In the genomic region with DNA sequence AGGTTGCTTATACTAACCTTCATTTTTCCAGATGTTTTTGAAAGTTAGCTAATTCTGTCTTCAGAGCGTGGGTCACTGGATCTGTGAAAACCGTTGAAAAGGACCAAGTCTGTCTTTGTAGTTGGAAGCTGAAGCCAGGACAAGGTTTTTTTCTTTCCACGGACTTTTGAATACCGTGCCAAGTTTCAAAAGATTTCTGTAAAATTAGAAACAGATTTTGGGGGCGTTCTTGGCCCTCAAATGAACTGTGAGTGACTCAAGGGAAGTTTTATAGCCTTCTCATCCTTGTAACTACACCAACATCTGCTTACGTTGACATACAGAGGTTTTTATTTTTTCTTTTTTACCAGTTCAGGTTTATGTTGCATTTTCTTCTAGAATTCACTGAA, we compare ENCODE assay signal across 9 cellular contexts. TPM values are rescaled to one million over a fixed set of nuclear protein-coding genes. Genes with fewer than 3 reads are reported as not detected.
DNase-seq lines count a peak whose midpoint lies in the region; TF ChIP-seq lines count a peak whose summit lies in the region.
"Had no signal": no experiment of that assay in that cellular context is flagged by ENCODE, and none has a peak within 500 bp of the region (broad histone marks: within the 10 kb centered on the region; RNA-seq: fewer than 3 reads in every experiment).

A gene with protein sequence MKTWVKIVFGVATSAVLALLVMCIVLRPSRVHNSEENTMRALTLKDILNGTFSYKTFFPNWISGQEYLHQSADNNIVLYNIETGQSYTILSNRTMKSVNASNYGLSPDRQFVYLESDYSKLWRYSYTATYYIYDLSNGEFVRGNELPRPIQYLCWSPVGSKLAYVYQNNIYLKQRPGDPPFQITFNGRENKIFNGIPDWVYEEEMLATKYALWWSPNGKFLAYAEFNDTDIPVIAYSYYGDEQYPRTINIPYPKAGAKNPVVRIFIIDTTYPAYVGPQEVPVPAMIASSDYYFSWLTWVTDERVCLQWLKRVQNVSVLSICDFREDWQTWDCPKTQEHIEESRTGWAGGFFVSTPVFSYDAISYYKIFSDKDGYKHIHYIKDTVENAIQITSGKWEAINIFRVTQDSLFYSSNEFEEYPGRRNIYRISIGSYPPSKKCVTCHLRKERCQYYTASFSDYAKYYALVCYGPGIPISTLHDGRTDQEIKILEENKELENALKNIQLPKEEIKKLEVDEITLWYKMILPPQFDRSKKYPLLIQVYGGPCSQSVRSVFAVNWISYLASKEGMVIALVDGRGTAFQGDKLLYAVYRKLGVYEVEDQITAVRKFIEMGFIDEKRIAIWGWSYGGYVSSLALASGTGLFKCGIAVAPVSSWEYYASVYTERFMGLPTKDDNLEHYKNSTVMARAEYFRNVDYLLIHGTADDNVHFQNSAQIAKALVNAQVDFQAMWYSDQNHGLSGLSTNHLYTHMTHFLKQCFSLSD (minus strand): TSS at position 141 of the 389 bp plus-strand sequence. CDS start 118 bp downstream, at position 23.

- H3K27me3 ChIP-seq in kidney epithelial cell (ENCODE audit: control insufficient read depth, insufficient read depth, low read length): no peaks in the 10 kb centered on the region
- no peaks in the 10 kb centered on the region for H3K27me3 ChIP-seq in subcutaneous abdominal adipose tissue (ENCODE audit: control insufficient read depth in 5 of 5, insufficient read depth in 4 of 5, low read length in 5 of 5)

- H3K4me3 ChIP-seq in kidney epithelial cell (ENCODE audit: low read depth, low read length) (peak within 1 kb of the TSS; percentile 8), subcutaneous abdominal adipose tissue (ENCODE audit: low read depth in 1 of 5, low read length in 5 of 5) (peak within 1 kb of the TSS; percentile 41 to 61 (median 51))

- H3K27ac ChIP-seq in subcutaneous abdominal adipose tissue (ENCODE audit: low read depth, low read length): peak within 1 kb of the TSS; percentile 48

- H3K4me3 Mint-ChIP-seq in chondrocyte (ENCODE audit: unreplicated experiment): peak within 1 kb of the TSS; percentile 82
- H3K4me3 Mint-ChIP-seq in T-helper 2 cell treated with Interferon-gamma antibody and Interleukin-4, amounts not matched to agents 5 μg/mL and 100 μg/mL, for 36 hours: no peak within 1 kb of the TSS
- H3K4me3 Mint-ChIP-seq: activated naive CD4-positive, alpha-beta T cell treated with anti-CD3 and anti-CD28 coated beads, Interleukin-2, amount 50 U/mL, for 24 hours had no signal

- DNase-seq in HCEC 1CT: peak; percentile 96
- DNase-seq in chondrocyte (ENCODE audit: low spot score): no peak
- no peak for DNase-seq in kidney epithelial cell (ENCODE audit: low read depth)
- no peak for DNase-seq in NCI-H187 treated with DMSO at 0.1 percent for 48 hours (lab: John Stamatoyannopoulos, UW)
- no peak for DNase-seq in SK-N-DZ (ENCODE audit: low spot score)
- no peak for DNase-seq in GM19238 (ENCODE audit: insufficient read length, low spot score)
- no peak for DNase-seq in T-helper 2 cell treated with Interferon-gamma antibody and Interleukin-4, amounts not matched to agents 5 μg/mL and 100 μg/mL, for 36 hours (ENCODE audit: low spot score)

- peak within 1 kb of the TSS in 1 of 5 donors; percentile 3 for H3K9ac ChIP-seq in subcutaneous abdominal adipose tissue (ENCODE audit: low read length in 5 of 5)

- H3K4me1 ChIP-seq in subcutaneous abdominal adipose tissue (ENCODE audit: control insufficient read depth in 5 of 5, insufficient read depth in 5 of 5, low read length in 5 of 5): peaks cover 0 to 25% (median 17%) of the 10 kb centered on the region in 5 donors

- no peaks in the 10 kb centered on the region for H3K27me3 Mint-ChIP-seq in chondrocyte (ENCODE audit: low read depth)
- H3K27me3 Mint-ChIP-seq in T-helper 2 cell treated with Interferon-gamma antibody and Interleukin-4, amounts not matched to agents 5 μg/mL and 100 μg/mL, for 36 hours (ENCODE audit: low read depth): peaks cover 56% of the 10 kb centered on the region

- no peaks in the 10 kb centered on the region for H3K36me3 ChIP-seq in kidney epithelial cell (ENCODE audit: control insufficient read depth, insufficient read depth, low read length)
- H3K36me3 ChIP-seq in subcutaneous abdominal adipose tissue (ENCODE audit: control insufficient read depth in 5 of 5, insufficient read depth in 5 of 5, low read length in 5 of 5): no peaks in the 10 kb centered on the region

- H3K9me3 ChIP-seq in subcutaneous abdominal adipose tissue (ENCODE audit: control insufficient read depth in 5 of 5, low read length in 5 of 5): no peaks in the 10 kb centered on the region

- peaks cover 8% of the 10 kb centered on the region for H3K9me3 Mint-ChIP-seq in chondrocyte (ENCODE audit: low read depth)
- no peaks in the 10 kb centered on the region for H3K9me3 Mint-ChIP-seq in T-helper 2 cell treated with Interferon-gamma antibody and Interleukin-4, amounts not matched to agents 5 μg/mL and 100 μg/mL, for 36 hours
- H3K9me3 Mint-ChIP-seq: activated naive CD4-positive, alpha-beta T cell treated with anti-CD3 and anti-CD28 coated beads, Interleukin-2, amount 50 U/mL, for 24 hours had no signal

- TF ChIP-seq CTCF in chondrocyte (IDR thresholded peaks at IDR 0.05) (no peak), kidney epithelial cell (IDR thresholded peaks at IDR 0.05; ENCODE audit: insufficient read depth, low read length, poor library complexity, severe bottlenecking) (no peak)

- peak within 1 kb of the TSS; percentile 95 for H3K27ac Mint-ChIP-seq in chondrocyte (ENCODE audit: unreplicated experiment)
- H3K27ac Mint-ChIP-seq in T-helper 2 cell treated with Interferon-gamma antibody and Interleukin-4, amounts not matched to agents 5 μg/mL and 100 μg/mL, for 36 hours: no peak within 1 kb of the TSS
- H3K27ac Mint-ChIP-seq: activated naive CD4-positive, alpha-beta T cell treated with anti-CD3 and anti-CD28 coated beads, Interleukin-2, amount 50 U/mL, for 24 hours had no signal

- peaks cover 11% of the 10 kb centered on the region for H3K36me3 Mint-ChIP-seq in chondrocyte (ENCODE audit: low read depth)
- no peaks in the 10 kb centered on the region for H3K36me3 Mint-ChIP-seq in T-helper 2 cell treated with Interferon-gamma antibody and Interleukin-4, amounts not matched to agents 5 μg/mL and 100 μg/mL, for 36 hours (ENCODE audit: low read depth)
- H3K36me3 Mint-ChIP-seq: activated naive CD4-positive, alpha-beta T cell treated with anti-CD3 and anti-CD28 coated beads, Interleukin-2, amount 50 U/mL, for 24 hours had no signal

- peaks cover 75% of the 10 kb centered on the region for H3K4me1 Mint-ChIP-seq in chondrocyte (ENCODE audit: low read depth)
- H3K4me1 Mint-ChIP-seq in T-helper 2 cell treated with Interferon-gamma antibody and Interleukin-4, amounts not matched to agents 5 μg/mL and 100 μg/mL, for 36 hours (ENCODE audit: low read depth): no peaks in the 10 kb centered on the region
- H3K4me1 Mint-ChIP-seq: activated naive CD4-positive, alpha-beta T cell treated with anti-CD3 and anti-CD28 coated beads, Interleukin-2, amount 50 U/mL, for 24 hours had no signal

RNA-seq across cellular contexts. Expression of the gene that starts here (rescaled TPM):
- 163 to 205 TPM (median 171 TPM) in 3 replicates for total RNA-seq in chondrocyte
- 2.8 and 3.6 TPM in 2 replicates for total RNA-seq in kidney epithelial cell
- polyA plus RNA-seq in SK-N-DZ (2014; cell fraction: cytosol; rRNA removed): not detected in 2 replicates
- polyA plus RNA-seq in SK-N-DZ (2014; cell fraction: nucleus; rRNA removed): not detected in 2 replicates

Comparison
In these comparisons a context has a peak if more than half of its experiments do, and no peak if none do; other contexts are left out.
1. RNA of the gene that starts here (total RNA-seq): 163 to 205 TPM in chondrocyte; 2.8 to 3.6 TPM in kidney epithelial cell; every median in the first group is over 10 times any median in the second.